ENCODE assay signal across 25 cellular contexts in genomic region chr17:50165066-50165465, GRCh38. TPM values are rescaled to one million over a fixed set of nuclear protein-coding genes. Genes with fewer than 3 reads are reported as not detected.
DNase-seq lines count a peak whose midpoint lies in the region; ATAC-seq and TF ChIP-seq lines count a peak whose summit lies in the region.
"Had no signal": no experiment of that assay in that cellular context is flagged by ENCODE, and none has a peak within 500 bp of the region (broad histone marks: within the 10 kb centered on the region; RNA-seq: fewer than 3 reads in every experiment).

No MANE protein-coding gene starts in this region.

- peaks cover 0 to 13% (median 0%) of the 10 kb centered on the region in 9 donors for H3K36me3 ChIP-seq in heart right ventricle
- H3K36me3 ChIP-seq in stomach smooth muscle (ENCODE audit: control insufficient read depth in 2 of 2, insufficient read depth in 2 of 2, low read length in 2 of 2): peaks cover 0 to 4% of the 10 kb centered on the region in 2 donors
- H3K36me3 ChIP-seq: breast epithelium, suprapubic skin had no signal

- DNase-seq in activated naive CD8-positive, alpha-beta T cell treated with anti-CD3 and anti-CD28 coated beads for 36 hours: no peak
- no peak for DNase-seq in activated naive CD8-positive, alpha-beta T cell treated with anti-CD3 and anti-CD28 coated beads, Interleukin-2, amount 50 U/mL, for 24 hours
- DNase-seq in heart right ventricle: no peak
- DNase-seq in neural crest cell (ENCODE audit: low read depth, low spot score): no peak
- DNase-seq in ecto neural progenitor cell (ENCODE audit: low spot score): no peak
- DNase-seq in medulla oblongata (ENCODE audit: extremely low spot score): no peak
- DNase-seq in COR-L47 (lab: John Stamatoyannopoulos, UW): no peak
- DNase-seq: ACHN; activated CD4-positive, alpha-beta T cell treated with anti-CD3 and anti-CD28 coated beads, Interleukin-2, amount 50 U/mL, for 48 hours; activated T-cell treated with anti-CD3 and anti-CD28 coated beads, Interleukin-2, amount 50 U/mL, for 1 hour; DMS 273 treated with DMSO at 0.1 percent for 48 hours; erythroblast; NCI-H1105 treated with DMSO at 0.1 percent for 48 hours; NCI-H2107; NCI-H510A treated with DMSO at 0.1 percent for 48 hours; stimulated activated CD8-positive, alpha-beta memory T cell treated with anti-CD3 and anti-CD28 coated beads, Interleukin-4, amount 100 ng/mL, for 48 hours; T-cell had no signal

- peak overlapping the region in 6 of 10 donors; percentile 40 to 59 (median 56) for H3K4me3 ChIP-seq in heart right ventricle
- H3K4me3 ChIP-seq in stomach smooth muscle (ENCODE audit: low read length in 2 of 2): peak overlapping the region in 1 of 2 donors; percentile 76
- H3K4me3 ChIP-seq: mucosa of descending colon had no signal

- TF ChIP-seq CTCF in heart right ventricle (IDR thresholded peaks at IDR 0.05): no peak
- no peak for TF ChIP-seq CTCF in neural crest cell (conservative IDR thresholded peaks at IDR 0.05)

- H3K27ac ChIP-seq in heart right ventricle (peak overlapping the region; percentile 72 to 99 (median 94)), stomach smooth muscle (ENCODE audit: low read length) (peak overlapping the region; percentile 90)
- H3K27ac ChIP-seq: parathyroid adenoma, suprapubic skin, VCaP had no signal

- 60 to 77% methylated on average over 9 of the region's 9 CpGs for WGBS in heart right ventricle, 2 donors

- no peak for ATAC-seq in activated naive CD8-positive, alpha-beta T cell treated with anti-CD3 and anti-CD28 coated beads, Interleukin-2, amount 50 U/mL, for 24 hours
- no peak for ATAC-seq in heart right ventricle
- ATAC-seq: mucosa of descending colon, T-cell had no signal

- H3K9me3 Mint-ChIP-seq in activated naive CD8-positive, alpha-beta T cell treated with anti-CD3 and anti-CD28 coated beads for 36 hours: peaks cover 4% of the 10 kb centered on the region
- no peaks in the 10 kb centered on the region for H3K9me3 Mint-ChIP-seq in activated naive CD8-positive, alpha-beta T cell treated with anti-CD3 and anti-CD28 coated beads, Interleukin-2, amount 50 U/mL, for 24 hours
- H3K9me3 Mint-ChIP-seq in neural crest cell: no peaks in the 10 kb centered on the region
- H3K9me3 Mint-ChIP-seq: T-cell had no signal

- intact Hi-C loops in heart right ventricle (cut with DNase I): loop anchor here in 3 of 10 donors (5.0 to 10.0 kb wide), 3 partner anchors 50 to 130 kb away; no protein-coding TSS in a partner anchor

- H3K9me3 ChIP-seq in heart right ventricle (no peaks in the 10 kb centered on the region), stomach smooth muscle (ENCODE audit: control insufficient read depth in 2 of 2, low read length in 2 of 2) (no peaks in the 10 kb centered on the region)
- H3K9me3 ChIP-seq: breast epithelium, mucosa of descending colon, suprapubic skin had no signal

- no peaks in the 10 kb centered on the region for H3K27me3 ChIP-seq in heart right ventricle
- no peaks in the 10 kb centered on the region for H3K27me3 ChIP-seq in stomach smooth muscle (ENCODE audit: control insufficient read depth in 1 of 2, insufficient read depth in 2 of 2, low read length in 2 of 2)
- H3K27me3 ChIP-seq: breast epithelium, suprapubic skin had no signal

- no peak overlapping the region for H3K4me3 Mint-ChIP-seq in activated naive CD8-positive, alpha-beta T cell treated with anti-CD3 and anti-CD28 coated beads for 36 hours
- H3K4me3 Mint-ChIP-seq in activated naive CD8-positive, alpha-beta T cell treated with anti-CD3 and anti-CD28 coated beads, Interleukin-2, amount 50 U/mL, for 24 hours: no peak overlapping the region
- no peak overlapping the region for H3K4me3 Mint-ChIP-seq in neural crest cell
- H3K4me3 Mint-ChIP-seq: activated naive CD8-positive, alpha-beta T cell; CD14-positive monocyte; T-cell had no signal

- peak overlapping the region in 1 of 2 donors; percentile 84 for H3K9ac ChIP-seq in stomach smooth muscle (ENCODE audit: low read length in 2 of 2)
- H3K9ac ChIP-seq: parathyroid adenoma had no signal

- H3K27me3 Mint-ChIP-seq in activated naive CD8-positive, alpha-beta T cell treated with anti-CD3 and anti-CD28 coated beads for 36 hours: no peaks in the 10 kb centered on the region
- no peaks in the 10 kb centered on the region for H3K27me3 Mint-ChIP-seq in activated naive CD8-positive, alpha-beta T cell treated with anti-CD3 and anti-CD28 coated beads, Interleukin-2, amount 50 U/mL, for 24 hours
- no peaks in the 10 kb centered on the region for H3K27me3 Mint-ChIP-seq in neural crest cell (ENCODE audit: low read depth)
- H3K27me3 Mint-ChIP-seq: activated naive CD8-positive, alpha-beta T cell; T-cell had no signal

- H3K4me1 Mint-ChIP-seq in activated naive CD8-positive, alpha-beta T cell treated with anti-CD3 and anti-CD28 coated beads for 36 hours: peaks cover 43% of the 10 kb centered on the region
- peaks cover 47% of the 10 kb centered on the region for H3K4me1 Mint-ChIP-seq in activated naive CD8-positive, alpha-beta T cell treated with anti-CD3 and anti-CD28 coated beads, Interleukin-2, amount 50 U/mL, for 24 hours
- peaks cover 35% of the 10 kb centered on the region for H3K4me1 Mint-ChIP-seq in neural crest cell

- H3K36me3 Mint-ChIP-seq in activated naive CD8-positive, alpha-beta T cell treated with anti-CD3 and anti-CD28 coated beads for 36 hours: peaks cover 3% of the 10 kb centered on the region
- no peaks in the 10 kb centered on the region for H3K36me3 Mint-ChIP-seq in activated naive CD8-positive, alpha-beta T cell treated with anti-CD3 and anti-CD28 coated beads, Interleukin-2, amount 50 U/mL, for 24 hours (ENCODE audit: low read depth)
- H3K36me3 Mint-ChIP-seq in neural crest cell (ENCODE audit: low read depth): no peaks in the 10 kb centered on the region
- H3K36me3 Mint-ChIP-seq: activated naive CD8-positive, alpha-beta T cell; CD14-positive monocyte; T-cell had no signal

- H3K27ac Mint-ChIP-seq in activated naive CD8-positive, alpha-beta T cell treated with anti-CD3 and anti-CD28 coated beads for 36 hours: peak overlapping the region; percentile 9
- no peak overlapping the region for H3K27ac Mint-ChIP-seq in activated naive CD8-positive, alpha-beta T cell treated with anti-CD3 and anti-CD28 coated beads, Interleukin-2, amount 50 U/mL, for 24 hours
- H3K27ac Mint-ChIP-seq in neural crest cell (ENCODE audit: unreplicated experiment): peak overlapping the region; percentile 57
- H3K27ac Mint-ChIP-seq: activated naive CD8-positive, alpha-beta T cell; T-cell had no signal

- H3K4me1 ChIP-seq in heart right ventricle: peaks cover 5 to 68% (median 25%) of the 10 kb centered on the region in 9 donors
- H3K4me1 ChIP-seq in stomach smooth muscle (ENCODE audit: control insufficient read depth, insufficient read depth, low read length): peaks cover 63% of the 10 kb centered on the region

RNA-seq across cellular contexts. Expression of gene SGCA, which starts 0.7 kb away (rescaled TPM):
- total RNA-seq in activated naive CD8-positive, alpha-beta T cell treated with anti-CD3 and anti-CD28 coated beads for 36 hours: under 1 TPM in 1 of 2 experiments, not detected in 1; 0.38 TPM
- 100 to 1,000 TPM; 136 to 204 (median 158) TPM for total RNA-seq in heart right ventricle
- 100 to 1,000 TPM; 137 to 314 TPM for polyA plus RNA-seq in heart right ventricle
- not detected in 2 replicates for total RNA-seq in neural crest cell

RNA-seq across cellular contexts. Expression of gene PPP1R9B, which starts 14.6 kb away (rescaled TPM):
- 10 to 100 TPM; 50.9 to 52.0 TPM for total RNA-seq in activated naive CD8-positive, alpha-beta T cell treated with anti-CD3 and anti-CD28 coated beads for 36 hours
- total RNA-seq in heart right ventricle (10 to 100 TPM; 17.3 to 45.4 (median 26.9) TPM), neural crest cell (67.1 and 68.8 TPM in 2 replicates)
- polyA plus RNA-seq in heart right ventricle: 10 to 100 TPM; 22.4 to 42.7 TPM

RNA-seq across cellular contexts. Expression of gene SAMD14, which starts 35.1 kb away (rescaled TPM):
- under 1 TPM; 0.47 to 0.66 TPM for total RNA-seq in activated naive CD8-positive, alpha-beta T cell treated with anti-CD3 and anti-CD28 coated beads for 36 hours
- total RNA-seq in heart right ventricle: 1 to 10 TPM; 1.5 to 3.8 (median 1.9) TPM
- 1 to 10 TPM; 1.9 to 3.8 TPM for polyA plus RNA-seq in heart right ventricle
- total RNA-seq in neural crest cell: 26.1 and 28.7 TPM in 2 replicates
- polyA plus RNA-seq: CD14-positive monocyte had no signal

RNA-seq across cellular contexts. Expression of gene COL1A1, which starts 36.4 kb away (rescaled TPM):
- total RNA-seq in activated naive CD8-positive, alpha-beta T cell treated with anti-CD3 and anti-CD28 coated beads for 36 hours: under 1 TPM; 0.72 to 0.78 TPM
- total RNA-seq in heart right ventricle (100 to 1,000 TPM in 1 of 10 donors, 10 to 100 TPM in 9; 31.7 to 455 (median 45.9) TPM), neural crest cell (13.3 and 14.8 TPM in 2 replicates)
- 10 to 100 TPM; 30.2 to 81.5 TPM for polyA plus RNA-seq in heart right ventricle
- polyA plus RNA-seq: CD14-positive monocyte had no signal

Comparison
In these comparisons a context has a peak if more than half of its experiments do, and no peak if none do; other contexts are left out.
1. RNA of gene SGCA, which starts 0.7 kb away (total RNA-seq): 136 to 204 TPM in heart right ventricle; 0.38 TPM in activated naive CD8-positive, alpha-beta T cell treated with anti-CD3 and anti-CD28 coated beads for 36 hours and not detected in neural crest cell; every median in the first group is over 10 times any median in the second.